20 cellular contexts compared by ENCODE assay signal in genomic region chr11:122108828-122109227, GRCh38. TPM values are rescaled to one million over a fixed set of nuclear protein-coding genes. Genes with fewer than 3 reads are reported as not detected.
DNase-seq lines count a peak whose midpoint lies in the region; ATAC-seq and TF ChIP-seq lines count a peak whose summit lies in the region.
"Had no signal": no experiment of that assay in that cellular context is flagged by ENCODE, and none has a peak within 500 bp of the region (broad histone marks: within the 10 kb centered on the region; RNA-seq: fewer than 3 reads in every experiment).

No MANE protein-coding gene starts in this region.

- peaks cover 12% of the 10 kb centered on the region for H3K27me3 Mint-ChIP-seq in activated CD4-positive, alpha-beta T cell treated with anti-CD3 and anti-CD28 coated beads for 36 hours
- H3K27me3 Mint-ChIP-seq: CD4-positive, CD25-positive, alpha-beta regulatory T cell had no signal

- H3K9me3 ChIP-seq in cardiac muscle cell (ENCODE audit: low read depth) (no peaks in the 10 kb centered on the region), right cardiac atrium (ENCODE audit: control insufficient read depth, low read length) (no peaks in the 10 kb centered on the region), thoracic aorta (no peaks in the 10 kb centered on the region)
- H3K9me3 ChIP-seq: BLaER1 had no signal

- H3K4me1 ChIP-seq in cardiac muscle cell (ENCODE audit: low read depth) (peaks cover 42% of the 10 kb centered on the region), right cardiac atrium (ENCODE audit: control insufficient read depth, insufficient read depth, low read length) (no peaks in the 10 kb centered on the region), thoracic aorta (ENCODE audit: control insufficient read depth in 1 of 2, low read depth in 2 of 2) (peaks cover 25 to 66% of the 10 kb centered on the region in 2 donors)
- H3K4me1 ChIP-seq: BLaER1 had no signal

- H3K27ac ChIP-seq in cardiac muscle cell (peak overlapping the region; percentile 86), right cardiac atrium (ENCODE audit: low read length) (peak overlapping the region; percentile 71), thoracic aorta (peak overlapping the region; percentile 25 to 67)
- H3K27ac ChIP-seq: BLaER1, HL-60, RWPE1, SK-N-MC had no signal

- no peak overlapping the region for H3K4me3 Mint-ChIP-seq in activated CD4-positive, alpha-beta T cell treated with anti-CD3 and anti-CD28 coated beads for 36 hours
- H3K4me3 Mint-ChIP-seq: CD4-positive, CD25-positive, alpha-beta regulatory T cell; GM23338; H9 had no signal

- H3K36me3 ChIP-seq in cardiac muscle cell (no peaks in the 10 kb centered on the region), thoracic aorta (no peaks in the 10 kb centered on the region)
- H3K36me3 ChIP-seq: BLaER1 had no signal

- H3K4me1 Mint-ChIP-seq in activated CD4-positive, alpha-beta T cell treated with anti-CD3 and anti-CD28 coated beads for 36 hours: no peaks in the 10 kb centered on the region
- H3K4me1 Mint-ChIP-seq: CD4-positive, CD25-positive, alpha-beta regulatory T cell had no signal

- POLR2A ChIA-PET in activated CD4-positive, alpha-beta T cell treated with anti-CD3 and anti-CD28 coated beads for 36 hours (lab: Charles Lee): no interaction called here

- intact Hi-C loops in Right ventricle myocardium inferior (cut with DNase I) (loop anchor here (10.0 kb wide), 2 partner anchors 364 to 396 kb away; no protein-coding TSS in a partner anchor), cardiac septum (cut with DNase I) (loop anchor here (5.0 to 10.0 kb wide), 3 partner anchors 78 to 396 kb away; no protein-coding TSS in a partner anchor), right cardiac atrium (cut with DNase I) (loop anchor here in 1 of 4 donors (10.0 kb wide), 1 partner anchor 96 kb away; no protein-coding TSS in a partner anchor)
- intact Hi-C loops in activated CD4-positive, alpha-beta T cell treated with anti-CD3 and anti-CD28 coated beads for 36 hours (cut with DNase I, micrococcal nuclease): loop anchor here (10.0 kb wide), 3 partner anchors 96 to 454 kb away; no protein-coding TSS in a partner anchor

- H3K9me3 Mint-ChIP-seq in activated CD4-positive, alpha-beta T cell treated with anti-CD3 and anti-CD28 coated beads for 36 hours (ENCODE audit: low read depth): no peaks in the 10 kb centered on the region
- H3K9me3 Mint-ChIP-seq: GM23338, H9 had no signal

- ATAC-seq in Right ventricle myocardium inferior: peak; percentile 38
- ATAC-seq in right cardiac atrium: no peak
- no peak for ATAC-seq in thoracic aorta (ENCODE audit: insufficient number of reproducible peaks, low FRiP score, low read depth)
- ATAC-seq in activated CD4-positive, alpha-beta T cell treated with anti-CD3 and anti-CD28 coated beads for 36 hours: no peak

- no peak for TF ChIP-seq CTCF in cardiac muscle cell (IDR thresholded peaks at IDR 0.05; ENCODE audit: low read depth, low read length)
- TF ChIP-seq CTCF in thoracic aorta (IDR thresholded peaks at IDR 0.05): no peak

- WGBS in right cardiac atrium: 70% methylated on average over 3 of the region's 3 CpGs

- H3K36me3 Mint-ChIP-seq in activated CD4-positive, alpha-beta T cell treated with anti-CD3 and anti-CD28 coated beads for 36 hours (ENCODE audit: low read depth): no peaks in the 10 kb centered on the region
- H3K36me3 Mint-ChIP-seq: CD4-positive, CD25-positive, alpha-beta regulatory T cell had no signal

- no peak overlapping the region for H3K4me3 ChIP-seq in cardiac muscle cell
- no peak overlapping the region for H3K4me3 ChIP-seq in right cardiac atrium (ENCODE audit: low read length)
- H3K4me3 ChIP-seq in thoracic aorta: no peak overlapping the region
- H3K4me3 ChIP-seq: BLaER1, GM23338, SK-N-MC had no signal

- CTCF ChIA-PET in activated CD4-positive, alpha-beta T cell treated with anti-CD3 and anti-CD28 coated beads for 36 hours (lab: Charles Lee): interaction anchor here (0.8 to 1.0 kb wide), 3 partner anchors 21 to 1444 kb away, joined by 3 to 4 read pairs (median 3); no protein-coding TSS in a partner anchor

- DNase-seq in Right ventricle myocardium inferior (ENCODE audit: missing footprints) (no peak), cardiac septum (ENCODE audit: low spot score) (no peak), cardiac muscle cell (ENCODE audit: low read depth in 1 of 2, low spot score in 1 of 2) (no peak), right cardiac atrium (no peak), thoracic aorta (ENCODE audit: low spot score) (no peak), DMS153 (lab: John Stamatoyannopoulos, UW) (no peak), 8988T (no peak)
- no peak for DNase-seq in activated CD4-positive, alpha-beta T cell treated with anti-CD3 and anti-CD28 coated beads for 36 hours
- DNase-seq: NCI-H1417 treated with DMSO at 0.1 percent for 48 hours, NCI-H1694 treated with DMSO at 0.1 percent for 48 hours, NCI-H526 treated with DMSO at 0.1 percent for 48 hours, SIG-M5 had no signal

- H3K27me3 ChIP-seq in cardiac muscle cell (no peaks in the 10 kb centered on the region), right cardiac atrium (ENCODE audit: control insufficient read depth, insufficient read depth) (no peaks in the 10 kb centered on the region), thoracic aorta (replicated peaks; ENCODE audit: insufficient read depth) (no peaks in the 10 kb centered on the region)
- H3K27me3 ChIP-seq: BLaER1 had no signal

- H3K27ac Mint-ChIP-seq in activated CD4-positive, alpha-beta T cell treated with anti-CD3 and anti-CD28 coated beads for 36 hours: no peak overlapping the region
- H3K27ac Mint-ChIP-seq: CD4-positive, CD25-positive, alpha-beta regulatory T cell; GM23338; H9 had no signal

RNA-seq across cellular contexts. Expression of gene BLID, which starts 7.2 kb away (rescaled TPM):
- not detected for total RNA-seq in Right ventricle myocardium inferior
- total RNA-seq in cardiac septum: 0.57 TPM
- 1.0 and 1.3 TPM in 2 replicates for total RNA-seq in cardiac muscle cell
- polyA plus RNA-seq in cardiac muscle cell: 1.0 and 1.2 TPM in 2 replicates
- total RNA-seq in right cardiac atrium: 1 to 10 TPM; 1.6 to 2.4 (median 1.7) TPM
- polyA plus RNA-seq in right cardiac atrium: 0.57 TPM
- 10 to 100 TPM; 24.6 to 53.4 TPM for total RNA-seq in thoracic aorta
- total RNA-seq in activated CD4-positive, alpha-beta T cell treated with anti-CD3 and anti-CD28 coated beads for 36 hours: not detected
- total RNA-seq: CD4-positive, CD25-positive, alpha-beta regulatory T cell; GM23338; H9; NCI-H460 had no signal
- polyA plus RNA-seq: CD4-positive, CD25-positive, alpha-beta regulatory T cell; GM23338 had no signal

Comparison
In these comparisons a context has a peak if more than half of its experiments do, and no peak if none do; other contexts are left out.
1. RNA of gene BLID, which starts 7.2 kb away (total RNA-seq): 24.6 to 53.4 TPM in thoracic aorta; 1.6 to 2.4 TPM in right cardiac atrium, 1.0 to 1.3 TPM in cardiac muscle cell, 0.57 TPM in cardiac septum (single experiment), not detected in Right ventricle myocardium inferior (single experiment) and not detected in activated CD4-positive, alpha-beta T cell treated with anti-CD3 and anti-CD28 coated beads for 36 hours; every median in the first group is over 4 times any median in the second.
2. Peak in every context shown above with its lines, with median percentiles within 50 percentile points of each other: H3K27ac ChIP-seq.